1 cellular context compared by ENCODE assay signal in genomic region chr2:180046776-180047175, GRCh38.
TF ChIP-seq lines count a peak whose summit lies in the region.

No MANE protein-coding gene starts in this region.

TF ChIP-seq in SK-N-SH treated with all-trans-retinoic acid at 6 μM for 48 hours, 23 proteins besides CTCF, POLR2A, EP300 and RAD21 (continued from another document):
- TF ChIP-seq, protein P1, sequence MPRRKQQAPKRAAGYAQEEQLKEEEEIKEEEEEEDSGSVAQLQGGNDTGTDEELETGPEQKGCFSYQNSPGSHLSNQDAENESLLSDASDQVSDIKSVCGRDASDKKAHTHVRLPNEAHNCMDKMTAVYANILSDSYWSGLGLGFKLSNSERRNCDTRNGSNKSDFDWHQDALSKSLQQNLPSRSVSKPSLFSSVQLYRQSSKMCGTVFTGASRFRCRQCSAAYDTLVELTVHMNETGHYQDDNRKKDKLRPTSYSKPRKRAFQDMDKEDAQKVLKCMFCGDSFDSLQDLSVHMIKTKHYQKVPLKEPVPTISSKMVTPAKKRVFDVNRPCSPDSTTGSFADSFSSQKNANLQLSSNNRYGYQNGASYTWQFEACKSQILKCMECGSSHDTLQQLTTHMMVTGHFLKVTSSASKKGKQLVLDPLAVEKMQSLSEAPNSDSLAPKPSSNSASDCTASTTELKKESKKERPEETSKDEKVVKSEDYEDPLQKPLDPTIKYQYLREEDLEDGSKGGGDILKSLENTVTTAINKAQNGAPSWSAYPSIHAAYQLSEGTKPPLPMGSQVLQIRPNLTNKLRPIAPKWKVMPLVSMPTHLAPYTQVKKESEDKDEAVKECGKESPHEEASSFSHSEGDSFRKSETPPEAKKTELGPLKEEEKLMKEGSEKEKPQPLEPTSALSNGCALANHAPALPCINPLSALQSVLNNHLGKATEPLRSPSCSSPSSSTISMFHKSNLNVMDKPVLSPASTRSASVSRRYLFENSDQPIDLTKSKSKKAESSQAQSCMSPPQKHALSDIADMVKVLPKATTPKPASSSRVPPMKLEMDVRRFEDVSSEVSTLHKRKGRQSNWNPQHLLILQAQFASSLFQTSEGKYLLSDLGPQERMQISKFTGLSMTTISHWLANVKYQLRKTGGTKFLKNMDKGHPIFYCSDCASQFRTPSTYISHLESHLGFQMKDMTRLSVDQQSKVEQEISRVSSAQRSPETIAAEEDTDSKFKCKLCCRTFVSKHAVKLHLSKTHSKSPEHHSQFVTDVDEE (CRISPR knock-in tag; IDR thresholded peaks at IDR 0.05) = no peak
- no peak for TF ChIP-seq GLIS3 (CRISPR knock-in tag; IDR thresholded peaks at IDR 0.05)
- no peak for TF ChIP-seq RARB (CRISPR knock-in tag; IDR thresholded peaks at IDR 0.05)
- TF ChIP-seq, protein P2, sequence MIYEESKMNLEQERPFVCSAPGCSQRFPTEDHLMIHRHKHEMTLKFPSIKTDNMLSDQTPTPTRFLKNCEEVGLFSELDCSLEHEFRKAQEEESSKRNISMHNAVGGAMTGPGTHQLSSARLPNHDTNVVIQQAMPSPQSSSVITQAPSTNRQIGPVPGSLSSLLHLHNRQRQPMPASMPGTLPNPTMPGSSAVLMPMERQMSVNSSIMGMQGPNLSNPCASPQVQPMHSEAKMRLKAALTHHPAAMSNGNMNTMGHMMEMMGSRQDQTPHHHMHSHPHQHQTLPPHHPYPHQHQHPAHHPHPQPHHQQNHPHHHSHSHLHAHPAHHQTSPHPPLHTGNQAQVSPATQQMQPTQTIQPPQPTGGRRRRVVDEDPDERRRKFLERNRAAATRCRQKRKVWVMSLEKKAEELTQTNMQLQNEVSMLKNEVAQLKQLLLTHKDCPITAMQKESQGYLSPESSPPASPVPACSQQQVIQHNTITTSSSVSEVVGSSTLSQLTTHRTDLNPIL (CRISPR knock-in tag; IDR thresholded peaks at IDR 0.05; ENCODE audit: low read depth) = no peak
